31 cellular contexts compared by ENCODE assay signal in genomic region chr3:121598564-121598963, GRCh38. TPM values are rescaled to one million over a fixed set of nuclear protein-coding genes. Genes with fewer than 3 reads are reported as not detected.
"Had no signal": no experiment of that assay in that cellular context is flagged by ENCODE, and none has a peak within 500 bp of the region (broad histone marks: within the 10 kb centered on the region; RNA-seq: fewer than 3 reads in every experiment).

No MANE protein-coding gene starts in this region.

- H3K4me2 ChIP-seq: hepatocyte, smooth muscle cell had no signal

- H3K9me3 ChIP-seq: gastroesophageal sphincter, left lung, lower lobe of right lung, ovary, suprapubic skin, transverse colon, vagina had no signal

- H3K4me1 ChIP-seq: left lung, lower lobe of right lung, suprapubic skin, transverse colon, vagina had no signal

- H3K79me2 ChIP-seq: hepatocyte had no signal

- H3K27me3 Mint-ChIP-seq: stimulated activated naive CD8-positive, alpha-beta T cell treated with anti-CD3 and anti-CD28 coated beads, Interleukin-15, amount 100 ng/mL, for 72 hours had no signal

- H3K9me3 Mint-ChIP-seq: natural killer cell; stimulated activated naive CD8-positive, alpha-beta T cell treated with anti-CD3 and anti-CD28 coated beads, Interleukin-15, amount 100 ng/mL, for 72 hours had no signal

- H3K36me3 ChIP-seq: gastroesophageal sphincter, left lung, lower lobe of right lung, ovary, suprapubic skin, transverse colon, vagina had no signal

- H3K27ac ChIP-seq: dorsolateral prefrontal cortex, epithelial cell of prostate, gastroesophageal sphincter, hepatocyte, left lung, lower lobe of right lung, ovary, suprapubic skin, transverse colon, vagina had no signal

- H3K36me3 Mint-ChIP-seq: natural killer cell had no signal

- DNase-seq: dorsolateral prefrontal cortex; effector CD4-positive, alpha-beta T cell; foreskin fibroblast; kidney; left lung; lower lobe of right lung; natural killer cell; occipital lobe; ovary; posterior cingulate gyrus; retina; stimulated activated CD4-positive, alpha-beta T cell treated with anti-CD3 and anti-CD28 coated beads, Interleukin-12 subunit alpha, Interleukin-12 subunit beta, amount 100 ng/mL, for 4 hours; stimulated activated CD4-positive, alpha-beta T cell treated with anti-CD3 and anti-CD28 coated beads, Interleukin-1b, Interleukin-23, amount 100 ng/mL, for 48 hours; stimulated activated CD4-positive, alpha-beta T cell treated with anti-CD3 and anti-CD28 coated beads, Interleukin-4, amount 100 ng/mL, for 1 hour; stimulated activated CD8-positive, alpha-beta memory T cell treated with anti-CD3 and anti-CD28 coated beads, Interleukin-4, amount 100 ng/mL, for 48 hours; stimulated activated naive CD4-positive, alpha-beta T cell; stimulated activated naive CD8-positive, alpha-beta T cell treated with anti-CD3 and anti-CD28 coated beads, Interleukin-15, amount 100 ng/mL, for 72 hours; transverse colon had no signal

- H3K27me3 ChIP-seq: dorsolateral prefrontal cortex, gastroesophageal sphincter, hepatocyte, left lung, ovary, suprapubic skin, transverse colon, vagina had no signal

- ATAC-seq: esophagus mucosa; gastroesophageal sphincter; left lung; lower lobe of right lung; natural killer cell; sciatic nerve; stimulated activated naive CD8-positive, alpha-beta T cell treated with anti-CD3 and anti-CD28 coated beads, Interleukin-15, amount 100 ng/mL, for 72 hours had no signal

- H3K4me3 Mint-ChIP-seq: natural killer cell; stimulated activated naive CD8-positive, alpha-beta T cell treated with anti-CD3 and anti-CD28 coated beads, Interleukin-15, amount 100 ng/mL, for 72 hours had no signal

- H3K4me3 ChIP-seq: dorsolateral prefrontal cortex, gastroesophageal sphincter, hepatocyte, left lung, lower lobe of right lung, ovary, smooth muscle cell, suprapubic skin, transverse colon, vagina had no signal

- H3K27ac Mint-ChIP-seq: natural killer cell had no signal

- H3K4me1 Mint-ChIP-seq: natural killer cell; stimulated activated naive CD8-positive, alpha-beta T cell treated with anti-CD3 and anti-CD28 coated beads, Interleukin-15, amount 100 ng/mL, for 72 hours had no signal

RNA-seq across cellular contexts. Expression of gene FBXO40, which starts 5.4 kb away (rescaled TPM):
- total RNA-seq: cerebellum, esophagus mucosa, hepatocyte, kidney, natural killer cell, sciatic nerve, smooth muscle cell, transverse colon, vagina had no signal
- polyA plus RNA-seq: hepatocyte, neural cell, smooth muscle cell had no signal

RNA-seq across cellular contexts. Expression of gene ARGFX, which starts 30.8 kb away (rescaled TPM):
- total RNA-seq: cerebellum, esophagus mucosa, gastroesophageal sphincter, hepatocyte, kidney, left lung, lower lobe of right lung, mononuclear cell, natural killer cell, occipital lobe, ovary, pulmonary artery endothelial cell, sciatic nerve, smooth muscle cell, suprapubic skin, transverse colon, ureter, vagina had no signal
- polyA plus RNA-seq: hepatocyte, neural cell, ovary, smooth muscle cell had no signal
